ENCODE assay signal across 8 cellular contexts in the genomic region with DNA sequence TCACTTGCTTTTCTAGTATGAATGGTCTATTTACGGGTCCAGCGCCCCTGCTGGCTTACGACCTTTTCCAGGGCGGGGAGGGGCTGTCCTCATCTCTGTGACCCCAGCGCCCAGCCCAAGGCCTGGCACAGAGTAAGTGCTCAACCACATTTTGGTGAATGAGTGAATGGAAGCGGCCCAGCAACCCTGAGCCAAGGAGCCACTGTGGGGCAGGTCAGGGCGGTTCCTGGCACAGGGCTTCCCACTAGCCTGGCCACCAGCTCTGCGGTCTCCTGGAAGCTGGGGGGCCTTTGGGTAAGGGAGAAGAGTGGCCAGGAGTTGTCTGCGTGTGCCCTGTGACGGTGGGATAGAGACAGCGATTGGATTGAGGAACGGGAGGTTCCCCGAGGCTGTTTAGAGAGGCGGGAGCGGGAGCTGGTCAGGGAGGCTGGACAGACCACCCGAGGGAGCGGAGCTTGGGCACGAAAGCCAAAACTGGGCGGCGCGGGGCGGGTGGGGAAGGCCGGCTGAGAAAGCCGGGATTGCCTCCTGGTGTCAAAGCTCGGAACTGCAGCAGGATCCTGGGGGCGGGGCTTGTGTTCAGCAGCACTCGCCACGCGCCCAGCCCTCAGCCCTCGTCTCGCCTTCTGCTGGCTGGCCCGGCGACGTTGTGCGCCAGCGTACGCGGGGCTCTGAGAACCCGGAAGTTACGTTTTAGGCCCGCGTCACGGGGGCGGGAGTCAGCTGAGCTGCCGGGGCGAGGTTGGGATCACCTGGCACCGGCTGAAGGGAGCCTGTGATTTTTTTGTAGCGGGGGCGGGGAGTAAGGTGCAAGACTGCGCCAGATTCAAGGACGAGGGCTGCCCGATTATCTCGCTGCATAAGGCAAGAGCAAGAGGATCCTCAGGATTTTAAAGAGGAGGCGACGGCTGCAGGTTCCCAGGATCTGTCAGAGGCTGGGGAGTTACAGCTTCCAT. TPM values are rescaled to one million over a fixed set of nuclear protein-coding genes. Genes with fewer than 3 reads are reported as not detected.
DNase-seq lines count a peak whose midpoint lies in the region; ATAC-seq, FAIRE-seq and TF ChIP-seq lines count a peak whose summit lies in the region.

A gene with protein sequence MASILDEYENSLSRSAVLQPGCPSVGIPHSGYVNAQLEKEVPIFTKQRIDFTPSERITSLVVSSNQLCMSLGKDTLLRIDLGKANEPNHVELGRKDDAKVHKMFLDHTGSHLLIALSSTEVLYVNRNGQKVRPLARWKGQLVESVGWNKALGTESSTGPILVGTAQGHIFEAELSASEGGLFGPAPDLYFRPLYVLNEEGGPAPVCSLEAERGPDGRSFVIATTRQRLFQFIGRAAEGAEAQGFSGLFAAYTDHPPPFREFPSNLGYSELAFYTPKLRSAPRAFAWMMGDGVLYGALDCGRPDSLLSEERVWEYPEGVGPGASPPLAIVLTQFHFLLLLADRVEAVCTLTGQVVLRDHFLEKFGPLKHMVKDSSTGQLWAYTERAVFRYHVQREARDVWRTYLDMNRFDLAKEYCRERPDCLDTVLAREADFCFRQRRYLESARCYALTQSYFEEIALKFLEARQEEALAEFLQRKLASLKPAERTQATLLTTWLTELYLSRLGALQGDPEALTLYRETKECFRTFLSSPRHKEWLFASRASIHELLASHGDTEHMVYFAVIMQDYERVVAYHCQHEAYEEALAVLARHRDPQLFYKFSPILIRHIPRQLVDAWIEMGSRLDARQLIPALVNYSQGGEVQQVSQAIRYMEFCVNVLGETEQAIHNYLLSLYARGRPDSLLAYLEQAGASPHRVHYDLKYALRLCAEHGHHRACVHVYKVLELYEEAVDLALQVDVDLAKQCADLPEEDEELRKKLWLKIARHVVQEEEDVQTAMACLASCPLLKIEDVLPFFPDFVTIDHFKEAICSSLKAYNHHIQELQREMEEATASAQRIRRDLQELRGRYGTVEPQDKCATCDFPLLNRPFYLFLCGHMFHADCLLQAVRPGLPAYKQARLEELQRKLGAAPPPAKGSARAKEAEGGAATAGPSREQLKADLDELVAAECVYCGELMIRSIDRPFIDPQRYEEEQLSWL (plus strand): TSS at position 718 of the 956 bp plus-strand sequence. CDS start 319 bp downstream, outside the sequence.

- peaks cover 29% of the 10 kb centered on the region for H3K4me1 Mint-ChIP-seq in activated CD4-positive, alpha-beta T cell treated with anti-CD3 and anti-CD28 coated beads for 36 hours

- H3K9ac ChIP-seq in BLaER1, result peak within 1 kb of the TSS; percentile 86

- TF ChIP-seq CTCF in choroid plexus epithelial cell (conservative IDR thresholded peaks at IDR 0.05; ENCODE audit: low read depth, low read length), result peak; percentile 82

- peak within 1 kb of the TSS; percentile 86 for H3K27ac Mint-ChIP-seq in activated CD4-positive, alpha-beta T cell treated with anti-CD3 and anti-CD28 coated beads for 36 hours

- DNase-seq in GM19239 (ENCODE audit: insufficient read length, low spot score), result peak; percentile 91
- DNase-seq in NCI-H524 (lab: John Stamatoyannopoulos, UW), result peak; percentile 91 to 97
- peak; percentile 100 for DNase-seq in activated CD4-positive, alpha-beta T cell treated with anti-CD3 and anti-CD28 coated beads for 36 hours
- DNase-seq in choroid plexus epithelial cell (ENCODE audit: low read depth), result peak; percentile 99
- peak; percentile 99 to 100 for DNase-seq in stimulated activated CD4-positive, alpha-beta T cell treated with anti-CD3 and anti-CD28 coated beads, Interleukin-1b, Interleukin-23, amount 100 ng/mL, for 4 hours (ENCODE audit: low read depth in 2 of 2)

- peak; percentile 72 for ATAC-seq in HG03457 (IDR thresholded peaks at IDR 0.05; ENCODE audit: unreplicated experiment)
- ATAC-seq in activated CD4-positive, alpha-beta T cell treated with anti-CD3 and anti-CD28 coated beads for 36 hours, result peak; percentile 99

- POLR2A ChIA-PET in activated CD4-positive, alpha-beta T cell treated with anti-CD3 and anti-CD28 coated beads for 36 hours (lab: Charles Lee), result interaction anchor here (0.6 to 2.4 kb wide), 8 partner anchors 9 to 329 kb away, joined by 3 to 19 read pairs (median 4); a partner anchor contains a TSS

- H3K4me2 ChIP-seq in BLaER1, result peak within 1 kb of the TSS; percentile 91

- H3K27me3 Mint-ChIP-seq in activated CD4-positive, alpha-beta T cell treated with anti-CD3 and anti-CD28 coated beads for 36 hours, result no peaks in the 10 kb centered on the region

- no peaks in the 10 kb centered on the region for H3K9me3 ChIP-seq in BLaER1

- peak; percentile 97 for FAIRE-seq in GM19239 (lab: Jason Lieb, UNC)

- H3K27me3 ChIP-seq in BLaER1, result no peaks in the 10 kb centered on the region
- H3K27me3 ChIP-seq in layer of hippocampus (ENCODE audit: control insufficient read depth, insufficient read depth, low read length), result no peaks in the 10 kb centered on the region

- H3K4me3 ChIP-seq in BLaER1, result peak within 1 kb of the TSS; percentile 87
- H3K4me3 ChIP-seq in choroid plexus epithelial cell (ENCODE audit: low read depth, low read length), result peak within 1 kb of the TSS; percentile 97

- peaks cover 35% of the 10 kb centered on the region for H3K4me1 ChIP-seq in BLaER1

- H4K20me1 ChIP-seq in BLaER1, result peaks cover 16% of the 10 kb centered on the region

- H3K36me3 ChIP-seq in BLaER1, result peaks cover 34% of the 10 kb centered on the region

- H3K27ac ChIP-seq in BLaER1 (peak within 1 kb of the TSS; percentile 80), layer of hippocampus (ENCODE audit: low read depth, low read length) (peak within 1 kb of the TSS; percentile 90)

- H3K9me3 Mint-ChIP-seq in activated CD4-positive, alpha-beta T cell treated with anti-CD3 and anti-CD28 coated beads for 36 hours (ENCODE audit: low read depth), result no peaks in the 10 kb centered on the region

- peaks cover 11% of the 10 kb centered on the region for H3K36me3 Mint-ChIP-seq in activated CD4-positive, alpha-beta T cell treated with anti-CD3 and anti-CD28 coated beads for 36 hours (ENCODE audit: low read depth)

- CTCF ChIA-PET in activated CD4-positive, alpha-beta T cell treated with anti-CD3 and anti-CD28 coated beads for 36 hours (lab: Charles Lee), result interaction anchor here (0.5 to 8.0 kb wide), 39 partner anchors 9 to 710 kb away, joined by 3 to 268 read pairs (median 5); a partner anchor contains a TSS

- peak within 1 kb of the TSS; percentile 88 for H3K4me3 Mint-ChIP-seq in activated CD4-positive, alpha-beta T cell treated with anti-CD3 and anti-CD28 coated beads for 36 hours

- intact Hi-C loops in activated CD4-positive, alpha-beta T cell treated with anti-CD3 and anti-CD28 coated beads for 36 hours (cut with DNase I, micrococcal nuclease), result loop anchor here (1.0 to 10.0 kb wide), 19 partner anchors 15 to 599 kb away; a partner anchor contains a TSS

RNA-seq across cellular contexts. Expression of the gene that starts here (rescaled TPM):
- total RNA-seq in activated CD4-positive, alpha-beta T cell treated with anti-CD3 and anti-CD28 coated beads for 36 hours, result 1 to 10 TPM; 6.2 TPM

Comparison
In these comparisons a context has a peak if more than half of its experiments do, and no peak if none do; other contexts are left out.
1. Peak in every context shown above with its lines: DNase-seq, ATAC-seq, H3K4me3 ChIP-seq and H3K27ac ChIP-seq.